In genomic region chr10:33376976-33377657, GRCh38 we compare ENCODE assay signal across 16 cellular contexts. TPM values are rescaled to one million over a fixed set of nuclear protein-coding genes. Genes with fewer than 3 reads are reported as not detected.
DNase-seq lines count a peak whose midpoint lies in the region; ATAC-seq and TF ChIP-seq lines count a peak whose summit lies in the region.
"Had no signal": no experiment of that assay in that cellular context is flagged by ENCODE, and none has a peak within 500 bp of the region (broad histone marks: within the 10 kb centered on the region; RNA-seq: fewer than 3 reads in every experiment).

No MANE protein-coding gene starts in this region.

- H3K9ac ChIP-seq in PC-3 (ENCODE audit: low read length), result peak overlapping the region; percentile 32

- 0 out of 2 replicates have a peak, but pooled peaks cover 9% of the 10 kb centered on the region for H3K9me3 ChIP-seq in PC-3 (ENCODE audit: low read length)

- peak; percentile 11 for DNase-seq in T-helper 2 cell treated with Interferon-gamma antibody and Interleukin-4, amounts not matched to agents 5 μg/mL and 100 μg/mL, for 36 hours (ENCODE audit: low spot score)
- no peak for DNase-seq in T-helper 2 cell
- DNase-seq in PC-3, result peak; percentile 97
- DNase-seq in chondrocyte (ENCODE audit: low spot score), result no peak
- DNase-seq in omental fat pad (ENCODE audit: low spot score), result no peak
- DNase-seq in DMS 273 (lab: John Stamatoyannopoulos, UW; ENCODE audit: unreplicated experiment), result no peak
- no peak for DNase-seq in stimulated activated CD4-positive, alpha-beta T cell treated with anti-CD3 and anti-CD28 coated beads, Interleukin-4, amount 100 ng/mL, for 24 hours
- DNase-seq in posterior cingulate gyrus, result no peak
- DNase-seq: 8988T; dorsolateral prefrontal cortex; immature natural killer cell; NCI-H1048; NCI-H524 treated with DMSO at 0.1 percent for 48 hours; stimulated activated CD4-positive, alpha-beta T cell treated with anti-CD3 and anti-CD28 coated beads, Interleukin-2, amount 100 ng/mL, for 48 hours had no signal

- H3K4me2 ChIP-seq in PC-3 (ENCODE audit: low read length), result peak overlapping the region; percentile 72

- CTCF ChIA-PET in PC-3 (lab: Charles Lee), result no interaction called here

- H3K9me3 Mint-ChIP-seq in T-helper 2 cell treated with Interferon-gamma antibody and Interleukin-4, amounts not matched to agents 5 μg/mL and 100 μg/mL, for 36 hours, result no peaks in the 10 kb centered on the region
- peaks cover 2% of the 10 kb centered on the region for H3K9me3 Mint-ChIP-seq in chondrocyte (ENCODE audit: low read depth)
- H3K9me3 Mint-ChIP-seq: immature natural killer cell had no signal

- peak overlapping the region; percentile 54 for H2AFZ ChIP-seq in PC-3 (ENCODE audit: low read length)

- peaks cover 2% of the 10 kb centered on the region for H3K27me3 Mint-ChIP-seq in T-helper 2 cell treated with Interferon-gamma antibody and Interleukin-4, amounts not matched to agents 5 μg/mL and 100 μg/mL, for 36 hours (ENCODE audit: low read depth)
- no peaks in the 10 kb centered on the region for H3K27me3 Mint-ChIP-seq in chondrocyte (ENCODE audit: low read depth)

- H3K79me2 ChIP-seq in PC-3 (ENCODE audit: low read length), result no peaks in the 10 kb centered on the region

- intact Hi-C loops in PC-3 (cut with micrococcal nuclease), result loop anchor here (1.0 kb wide), 2 partner anchors 11 to 41 kb away; no protein-coding TSS in a partner anchor
- intact Hi-C loops in posterior cingulate gyrus (cut with DNase I), result no loop called here

- peak; percentile 89 for ATAC-seq in PC-3
- ATAC-seq in omental fat pad (ENCODE audit: low FRiP score), result peak; percentile 77

- peaks cover 8% of the 10 kb centered on the region for H3F3A ChIP-seq in PC-3 (ENCODE audit: low read length, unreplicated experiment)

- peak overlapping the region; percentile 75 for H3K27ac ChIP-seq in PC-3 (ENCODE audit: low read length)
- H3K27ac ChIP-seq: dorsolateral prefrontal cortex, SK-N-MC had no signal

- no peak overlapping the region for H3K27ac Mint-ChIP-seq in T-helper 2 cell treated with Interferon-gamma antibody and Interleukin-4, amounts not matched to agents 5 μg/mL and 100 μg/mL, for 36 hours
- peak overlapping the region; percentile 64 for H3K27ac Mint-ChIP-seq in chondrocyte (ENCODE audit: unreplicated experiment)
- H3K27ac Mint-ChIP-seq: immature natural killer cell had no signal

- H3K9me2 ChIP-seq in PC-3 (replicated peaks; ENCODE audit: low read length), result 0 out of 2 replicates have a peak, but pooled peaks cover 3% of the 10 kb centered on the region

- TF ChIP-seq CTCF in PC-3 (conservative IDR thresholded peaks at IDR 0.05; ENCODE audit: low read depth, low read length) (no peak), chondrocyte (IDR thresholded peaks at IDR 0.05) (no peak), omental fat pad (IDR thresholded peaks at IDR 0.05) (no peak)

- POLR2A ChIA-PET in PC-3 (lab: Charles Lee; ENCODE audit: unreplicated experiment), result interaction anchor here (0.6 to 1.0 kb wide), 2 partner anchors 16 to 162 kb away, joined by 4 read pairs; no protein-coding TSS in a partner anchor

- no peaks in the 10 kb centered on the region for H4K20me1 ChIP-seq in PC-3 (ENCODE audit: low read length)

- H3K4me3 Mint-ChIP-seq in T-helper 2 cell treated with Interferon-gamma antibody and Interleukin-4, amounts not matched to agents 5 μg/mL and 100 μg/mL, for 36 hours, result no peak overlapping the region
- peak overlapping the region; percentile 33 for H3K4me3 Mint-ChIP-seq in chondrocyte (ENCODE audit: unreplicated experiment)
- H3K4me3 Mint-ChIP-seq: immature natural killer cell, neural crest cell had no signal

- H3K36me3 ChIP-seq in PC-3 (ENCODE audit: low read depth, low read length), result no peaks in the 10 kb centered on the region

- H3K4me1 ChIP-seq in PC-3 (ENCODE audit: insufficient read depth, low read length), result peaks cover 23% of the 10 kb centered on the region

- BruUV-seq in PC-3 (replicated peaks; lab: Mats Ljungman, UMichigan), result TSS peak; percentile 78

- H3K4me1 Mint-ChIP-seq in T-helper 2 cell treated with Interferon-gamma antibody and Interleukin-4, amounts not matched to agents 5 μg/mL and 100 μg/mL, for 36 hours (ENCODE audit: low read depth), result peaks cover 8% of the 10 kb centered on the region
- H3K4me1 Mint-ChIP-seq in chondrocyte (ENCODE audit: low read depth), result peaks cover 25% of the 10 kb centered on the region
- H3K4me1 Mint-ChIP-seq: immature natural killer cell had no signal

- H3K27me3 ChIP-seq in PC-3 (ENCODE audit: low read length), result no peaks in the 10 kb centered on the region

- no peaks in the 10 kb centered on the region for H3K36me3 Mint-ChIP-seq in T-helper 2 cell treated with Interferon-gamma antibody and Interleukin-4, amounts not matched to agents 5 μg/mL and 100 μg/mL, for 36 hours (ENCODE audit: low read depth)
- H3K36me3 Mint-ChIP-seq in chondrocyte (ENCODE audit: low read depth), result no peaks in the 10 kb centered on the region
- H3K36me3 Mint-ChIP-seq: immature natural killer cell had no signal

- peak overlapping the region; percentile 49 for H3K4me3 ChIP-seq in PC-3 (ENCODE audit: low read length)
- H3K4me3 ChIP-seq: dorsolateral prefrontal cortex, SK-N-MC had no signal

RNA-seq across cellular contexts. Expression of gene NRP1, which starts 42.6 kb away (rescaled TPM):
- total RNA-seq in PC-3 (2014; rRNA removed) (482 and 555 TPM in 2 replicates), chondrocyte (111 to 126 TPM (median 122 TPM) in 3 replicates), omental fat pad (100 to 1,000 TPM in 3 of 4 donors, 10 to 100 TPM in 1; 72.8 to 223 (median 178) TPM)

Comparison
In these comparisons a context has a peak if more than half of its experiments do, and no peak if none do; other contexts are left out.
1. DNase-seq: peak in T-helper 2 cell treated with Interferon-gamma antibody and Interleukin-4, amounts not matched to agents 5 μg/mL and 100 μg/mL, for 36 hours (single experiment) and PC-3 (single experiment); none in T-helper 2 cell (0 of 5), chondrocyte (single experiment), omental fat pad (single experiment), DMS 273 (single experiment), stimulated activated CD4-positive, alpha-beta T cell treated with anti-CD3 and anti-CD28 coated beads, Interleukin-4, amount 100 ng/mL, for 24 hours (single experiment) and posterior cingulate gyrus (0 of 10).